Comparison of ENCODE assay signal across 8 cellular contexts in genomic region chr3:169774186-169774585, GRCh38. TPM values are rescaled to one million over a fixed set of nuclear protein-coding genes. Genes with fewer than 3 reads are reported as not detected.
A peak's percentile ranks its signal among the peaks of the same experiment; 100 is the strongest.
DNase-seq lines count a peak whose midpoint lies in the region; ATAC-seq and TF ChIP-seq lines count a peak whose summit lies in the region.

No MANE protein-coding gene starts in this region.

- H3K4me1 Mint-ChIP-seq in central memory CD8-positive, alpha-beta T cell, result peaks cover 72% of the 10 kb centered on the region
- H3K4me1 Mint-ChIP-seq in naive B cell, result peaks cover 21 to 59% (median 44%) of the 10 kb centered on the region in 3 donors

- H3K79me1 ChIP-seq in IMR-90 (ENCODE audit: low read depth in 1 of 2, low read length in 2 of 2), result peaks cover 8 to 17% of the 10 kb centered on the region in 2 experiments

- H2AFZ ChIP-seq in IMR-90 (replicated peaks; ENCODE audit: low read length, poor library complexity), result no peak overlapping the region

- no peaks in the 10 kb centered on the region for H3K9me3 Mint-ChIP-seq in central memory CD8-positive, alpha-beta T cell
- peaks cover 0 to 8% (median 0%) of the 10 kb centered on the region in 7 donors for H3K9me3 Mint-ChIP-seq in naive B cell

- TF ChIP-seq RAD21 in IMR-90 (IDR thresholded peaks at IDR 0.05; ENCODE audit: low read length), result no peak

- no peak overlapping the region for H3K27ac ChIP-seq in IMR-90 (ENCODE audit: insufficient read depth, low read length)

- no peaks in the 10 kb centered on the region for H3K27me3 ChIP-seq in IMR-90 (ENCODE audit: control insufficient read depth, insufficient read depth, low read length)

- no peaks in the 10 kb centered on the region for H3K27me3 Mint-ChIP-seq in central memory CD8-positive, alpha-beta T cell
- peaks cover 0 to 4% (median 0%) of the 10 kb centered on the region in 3 donors for H3K27me3 Mint-ChIP-seq in naive B cell

- H3K9ac ChIP-seq in IMR-90 (ENCODE audit: low read depth, low read length), result peak overlapping the region; percentile 90; the same call in 1 of the 2 replicates

- H3K36me3 ChIP-seq in IMR-90 (ENCODE audit: control insufficient read depth, insufficient read depth, low read length), result peaks cover 9% of the 10 kb centered on the region

- DNase-seq in AG10803 (ENCODE audit: low read depth), result no peak
- DNase-seq in IMR-90, result peak; percentile 9
- DNase-seq in central memory CD8-positive, alpha-beta T cell (ENCODE audit: low spot score in 2 of 2), result no peak
- no peak for DNase-seq in naive B cell
- no peak for DNase-seq in NCI-H2081 (lab: John Stamatoyannopoulos, UW)
- DNase-seq in NCI-H1930 (lab: John Stamatoyannopoulos, UW), result no peak
- DNase-seq in Ammon's horn (ENCODE audit: low spot score), result no peak
- no peak for DNase-seq in DMS 273 treated with DMSO at 0.1 percent for 48 hours (lab: John Stamatoyannopoulos, UW)

- no peak overlapping the region for H4K5ac ChIP-seq in IMR-90 (ENCODE audit: low read depth, low read length)

- peaks cover 51% of the 10 kb centered on the region for H3K36me3 Mint-ChIP-seq in central memory CD8-positive, alpha-beta T cell (ENCODE audit: insufficient read depth)
- peaks cover 10% of the 10 kb centered on the region in 2 donors for H3K36me3 Mint-ChIP-seq in naive B cell

- ATAC-seq in IMR-90 (ENCODE audit: low read depth) (no peak), naive B cell (ENCODE audit: low read depth in 2 of 2) (no peak)
- no peak for ATAC-seq in central memory CD8-positive, alpha-beta T cell (replicated peaks; ENCODE audit: extremely low read depth, poor library complexity, severe bottlenecking)

- H4K91ac ChIP-seq in IMR-90 (ENCODE audit: insufficient read depth, low read depth, low read length), result no peak overlapping the region

- H3K4me2 ChIP-seq in IMR-90 (ENCODE audit: low read depth, low read length), result peak overlapping the region; percentile 93

- no peak overlapping the region for H3K23ac ChIP-seq in IMR-90 (ENCODE audit: low read depth, low read length)

- no peak overlapping the region for H2BK15ac ChIP-seq in IMR-90 (ENCODE audit: low read depth, low read length)

- H3K4ac ChIP-seq in IMR-90 (ENCODE audit: low read depth, low read length), result no peak overlapping the region

- peak overlapping the region; percentile 96 for H3K4me3 Mint-ChIP-seq in central memory CD8-positive, alpha-beta T cell
- peak overlapping the region; percentile 97 to 100 (median 99) for H3K4me3 Mint-ChIP-seq in naive B cell

- H3K18ac ChIP-seq in IMR-90 (ENCODE audit: low read depth, low read length), result no peak overlapping the region

- POLR2A ChIA-PET in IMR-90 (lab: Charles Lee; ENCODE audit: unreplicated experiment), result no interaction called here

- in situ Hi-C loops in IMR-90 (cut with MboI; ENCODE audit: low sequenced_read_pairs), result loop anchor here (25.0 kb wide), 1 partner anchor 1687 kb away; the partner anchor contains the start of gene GOLIM4

- peak overlapping the region; percentile 99 for H3K27ac Mint-ChIP-seq in central memory CD8-positive, alpha-beta T cell (ENCODE audit: low read depth)
- peak overlapping the region; percentile 99 to 100 (median 99) for H3K27ac Mint-ChIP-seq in naive B cell

- no peaks in the 10 kb centered on the region for H3K9me1 ChIP-seq in IMR-90 (ENCODE audit: insufficient read depth, low read length)

- no peak for TF ChIP-seq POLR2A in IMR-90 (IDR thresholded peaks at IDR 0.05; ENCODE audit: low read depth, low read length)

- H3K9me3 ChIP-seq in IMR-90 (ENCODE audit: control insufficient read depth, insufficient read depth, low read length), result no peaks in the 10 kb centered on the region

- CTCF ChIA-PET in IMR-90 (lab: Yijun Ruan, JAX), result no interaction called here

- no peak overlapping the region; the same call in 1 of the 2 replicates for H3K14ac ChIP-seq in IMR-90 (replicated peaks; ENCODE audit: low read depth, low read length)

- TF ChIP-seq CTCF in AG10803 (conservative IDR thresholded peaks at IDR 0.05; ENCODE audit: low read length), result no peak
- no peak for TF ChIP-seq CTCF in IMR-90 (conservative IDR thresholded peaks at IDR 0.05; ENCODE audit: low read depth, low read length)

- no peak overlapping the region for H2BK20ac ChIP-seq in IMR-90 (ENCODE audit: low read depth, low read length)

- no peak overlapping the region for H2BK120ac ChIP-seq in IMR-90 (ENCODE audit: low read depth, low read length)

- H4K8ac ChIP-seq in IMR-90 (ENCODE audit: low read depth in 2 of 2, low read length in 2 of 2), result no peak overlapping the region

- no peak overlapping the region for H2AK9ac ChIP-seq in IMR-90 (replicated peaks; ENCODE audit: low read depth, low read length, poor library complexity)

- BruUV-seq in IMR-90 (replicated peaks; lab: Mats Ljungman, UMichigan), result TSS peak; percentile 20

- H4K20me1 ChIP-seq in IMR-90 (ENCODE audit: insufficient read depth, low read length), result no peaks in the 10 kb centered on the region

- 100% methylated on average over 2 of the region's 5 CpGs; no CpG with 5 or more reads in 1 of the 2 experiments for WGBS in IMR-90 (ENCODE audit: extremely low coverage in 2 of 2, insufficient read length in 1 of 2), 2 experiments

- H3K4me3 ChIP-seq in AG10803 (ENCODE audit: low read length) (peak overlapping the region; percentile 96), IMR-90 (ENCODE audit: insufficient read depth, low read depth, low read length) (peak overlapping the region; percentile 80)

- no peaks in the 10 kb centered on the region for H3K4me1 ChIP-seq in IMR-90 (ENCODE audit: control insufficient read depth, insufficient read depth, low read length)

- no peak overlapping the region for H2BK5ac ChIP-seq in IMR-90 (ENCODE audit: low read depth, low read length, poor library complexity, severe bottlenecking)

- no peak overlapping the region for H2AK5ac ChIP-seq in IMR-90 (ENCODE audit: low read depth, low read length)

- intact Hi-C loops in IMR-90 (cut with micrococcal nuclease), result loop anchor here (10.0 kb wide), 1 partner anchor 211 kb away; no protein-coding TSS in a partner anchor

- no peak overlapping the region for H3K56ac ChIP-seq in IMR-90 (ENCODE audit: extremely low read depth, insufficient read depth, low read length)

- dilution Hi-C loops in IMR-90 (cut with HindIII; ENCODE audit: low sequenced_read_pairs, unreplicated experiment), result no loop called here

TF ChIP-seq in IMR-90, 13 proteins besides CTCF, POLR2A, EP300 and RAD21 (continues in another document):
- no peak for TF ChIP-seq MXI1 (IDR thresholded peaks at IDR 0.05; ENCODE audit: borderline replicate concordance, low read depth, low read length)
- TF ChIP-seq, protein P1, sequence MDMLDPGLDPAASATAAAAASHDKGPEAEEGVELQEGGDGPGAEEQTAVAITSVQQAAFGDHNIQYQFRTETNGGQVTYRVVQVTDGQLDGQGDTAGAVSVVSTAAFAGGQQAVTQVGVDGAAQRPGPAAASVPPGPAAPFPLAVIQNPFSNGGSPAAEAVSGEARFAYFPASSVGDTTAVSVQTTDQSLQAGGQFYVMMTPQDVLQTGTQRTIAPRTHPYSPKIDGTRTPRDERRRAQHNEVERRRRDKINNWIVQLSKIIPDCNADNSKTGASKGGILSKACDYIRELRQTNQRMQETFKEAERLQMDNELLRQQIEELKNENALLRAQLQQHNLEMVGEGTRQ (IDR thresholded peaks at IDR 0.05; ENCODE audit: low read depth, low read length), result no peak
- TF ChIP-seq RCOR1 (IDR thresholded peaks at IDR 0.05; ENCODE audit: insufficient replicate concordance, low read length), result no peak
- TF ChIP-seq SMC3 (IDR thresholded peaks at IDR 0.05; ENCODE audit: low read depth, low read length), result no peak
- no peak for TF ChIP-seq CEBPB (IDR thresholded peaks at IDR 0.05; ENCODE audit: low read depth, low read length)
- no peak for TF ChIP-seq RFX5 (IDR thresholded peaks at IDR 0.05; ENCODE audit: low read depth, low read length)
- no peak for TF ChIP-seq BHLHE40 (IDR thresholded peaks at IDR 0.05; ENCODE audit: low read depth, low read length)
- no peak for TF ChIP-seq MAFK (IDR thresholded peaks at IDR 0.05; ENCODE audit: low read depth, low read length)
- TF ChIP-seq NFE2L2 (IDR thresholded peaks at IDR 0.05; ENCODE audit: low read depth, low read length), result no peak

RNA-seq across cellular contexts. Expression of gene MYNN, which starts 1.0 kb away (rescaled TPM):
- total RNA-seq in IMR-90 (2012; rRNA removed), result 26.9 and 33.1 TPM in 2 replicates
- polyA plus RNA-seq in IMR-90 (2012; rRNA removed), result 10.2 and 11.8 TPM in 2 replicates
- polyA plus RNA-seq in IMR-90 (2012; cell fraction: cytosol; rRNA removed), result 2.4 and 2.7 TPM in 2 replicates
- 3.5 and 25.6 TPM in 2 replicates for polyA plus RNA-seq in IMR-90 (2012; cell fraction: nucleus; rRNA removed; ENCODE audit: low replicate concordance)
- 10 to 100 TPM; 18.7 to 44.1 (median 20.4) TPM for polyA plus RNA-seq in naive B cell (ENCODE audit: low read depth in 6 of 6)

RNA-seq across cellular contexts. Expression of gene ACTRT3, which starts 4.8 kb away (rescaled TPM):
- total RNA-seq in IMR-90 (2012; rRNA removed), result 2.5 TPM in 2 replicates
- 0.97 and 1.1 TPM in 2 replicates for polyA plus RNA-seq in IMR-90 (2012; rRNA removed)
- 0.89 and 1.4 TPM in 2 replicates for polyA plus RNA-seq in IMR-90 (2012; cell fraction: cytosol; rRNA removed)
- 0.29 and 0.52 TPM in 2 replicates for polyA plus RNA-seq in IMR-90 (2012; cell fraction: nucleus; rRNA removed; ENCODE audit: low replicate concordance)
- under 1 TPM in 5 of 6 donors, not detected in 1; 0.12 to 0.59 (median 0.23) TPM for polyA plus RNA-seq in naive B cell (ENCODE audit: low read depth in 6 of 6)

RNA-seq across cellular contexts. Expression of gene TERC, which starts 9.3 kb away (rescaled TPM):
- 17.8 and 57.0 TPM in 2 replicates for total RNA-seq in IMR-90 (2012; rRNA removed)
- polyA plus RNA-seq in IMR-90 (2012; rRNA removed), result not detected in 2 replicates
- polyA plus RNA-seq in IMR-90 (2012; cell fraction: cytosol; rRNA removed), result 0.13 TPM in 1 of 2 replicates, not detected in the other
- polyA plus RNA-seq in IMR-90 (2012; cell fraction: nucleus; rRNA removed; ENCODE audit: low replicate concordance), result 0.45 and 0.89 TPM in 2 replicates
- polyA plus RNA-seq in naive B cell (ENCODE audit: low read depth in 6 of 6), result 1 to 10 TPM in 3 of 6 donors, not detected in 3; 1.9 to 3.3 (median 1.9) TPM

RNA-seq across cellular contexts. Expression of gene LRRIQ4, which starts 38.5 kb away (rescaled TPM):
- total RNA-seq in IMR-90 (2012; rRNA removed), result not detected in 2 replicates
- polyA plus RNA-seq in IMR-90 (2012; rRNA removed), result not detected in 2 replicates
- polyA plus RNA-seq in IMR-90 (2012; cell fraction: cytosol; rRNA removed), result 0.02 TPM in 1 of 2 replicates, not detected in the other
- not detected in 2 replicates for polyA plus RNA-seq in IMR-90 (2012; cell fraction: nucleus; rRNA removed; ENCODE audit: low replicate concordance)
- under 1 TPM in 1 of 6 donors, not detected in 5; 0.27 TPM for polyA plus RNA-seq in naive B cell (ENCODE audit: low read depth in 6 of 6)

RNA-seq across cellular contexts. Expression of gene LRRC34, which starts 38.5 kb away (rescaled TPM):
- 0.90 and 1.1 TPM in 2 replicates for total RNA-seq in IMR-90 (2012; rRNA removed)
- polyA plus RNA-seq in IMR-90 (2012; rRNA removed), result 0.60 and 0.91 TPM in 2 replicates
- 0.10 and 0.15 TPM in 2 replicates for polyA plus RNA-seq in IMR-90 (2012; cell fraction: cytosol; rRNA removed)
- 0.23 and 0.68 TPM in 2 replicates for polyA plus RNA-seq in IMR-90 (2012; cell fraction: nucleus; rRNA removed; ENCODE audit: low replicate concordance)
- 1 to 10 TPM in 4 of 6 donors, under 1 TPM in 2; 0.49 to 4.3 (median 1.8) TPM for polyA plus RNA-seq in naive B cell (ENCODE audit: low read depth in 6 of 6)
